Comparison of ENCODE assay signal across 29 cellular contexts in genomic region chr12:19726592-19726991, GRCh38.
"Had no signal": no experiment of that assay in that cellular context is flagged by ENCODE, and none has a peak within 500 bp of the region (broad histone marks: within the 10 kb centered on the region; RNA-seq: fewer than 3 reads in every experiment).

No MANE protein-coding gene starts in this region.

- H3K27ac Mint-ChIP-seq: activated B cell treated with CpG ODN at 0.5 μM for 24 hours; activated CD8-positive, alpha-beta T cell treated with anti-CD3 and anti-CD28 coated beads for 36 hours; activated naive CD4-positive, alpha-beta T cell treated with anti-CD3 and anti-CD28 coated beads for 36 hours; activated naive CD4-positive, alpha-beta T cell treated with anti-CD3 and anti-CD28 coated beads, Interleukin-2, amount 50 U/mL, for 24 hours; activated naive CD8-positive, alpha-beta T cell treated with anti-CD3 and anti-CD28 coated beads, Interleukin-2, amount 10 ng/mL, durations not matched to agents 7 days and 5 days; activated T-helper 1 cell treated with anti-CD3 and anti-CD28 coated beads, Interleukin-12 subunit alpha, Interleukin-12 subunit beta, Interleukin-2, Interleukin-4 antibody, amounts not matched to agents 30 ng/mL and 10 ng/mL and 1 ng/mL, durations not matched to agents 14 hours and 24 hours and 36 hours; activated T-helper 2 cell treated with anti-CD3 and anti-CD28 coated beads, Interferon-gamma antibody, Interleukin-2, Interleukin-4, amounts not matched to agents 10 μg/mL and 5 μg/mL and 100 μg/mL, durations not matched to agents 14 hours and 24 hours and 36 hours; T-helper 17 cell; T-helper 2 cell treated with Interferon-gamma antibody and Interleukin-4, amounts not matched to agents 5 μg/mL and 100 μg/mL, for 36 hours had no signal

- H3K27me3 ChIP-seq: body of pancreas, colonic mucosa, esophagus squamous epithelium, gastroesophageal sphincter had no signal

- ATAC-seq: activated CD4-positive, CD25-positive, alpha-beta regulatory T cell treated with anti-CD3 and anti-CD28 coated beads, Interleukin-2, amount 50 U/mL, for 24 hours; activated CD8-positive, alpha-beta T cell treated with anti-CD3 and anti-CD28 coated beads for 36 hours; body of pancreas; gastroesophageal sphincter; T-helper 17 cell had no signal

- H3K4me1 ChIP-seq: body of pancreas, colonic mucosa, esophagus squamous epithelium, gastroesophageal sphincter had no signal

- H3K9me3 Mint-ChIP-seq: activated naive CD4-positive, alpha-beta T cell treated with anti-CD3 and anti-CD28 coated beads, Interleukin-2, amount 50 U/mL, for 24 hours had no signal

- H3K4me3 Mint-ChIP-seq: activated B cell treated with CpG ODN at 0.5 μM for 24 hours; activated CD8-positive, alpha-beta T cell treated with anti-CD3 and anti-CD28 coated beads for 36 hours; activated naive CD4-positive, alpha-beta T cell treated with anti-CD3 and anti-CD28 coated beads for 36 hours; activated naive CD4-positive, alpha-beta T cell treated with anti-CD3 and anti-CD28 coated beads, Interleukin-2, amount 50 U/mL, for 24 hours; activated naive CD8-positive, alpha-beta T cell treated with anti-CD3 and anti-CD28 coated beads, Interleukin-2, amount 10 ng/mL, durations not matched to agents 7 days and 5 days; activated T-helper 1 cell treated with anti-CD3 and anti-CD28 coated beads, Interleukin-12 subunit alpha, Interleukin-12 subunit beta, Interleukin-2, Interleukin-4 antibody, amounts not matched to agents 30 ng/mL and 10 ng/mL and 1 ng/mL, durations not matched to agents 14 hours and 24 hours and 36 hours; T-helper 17 cell; T-helper 2 cell treated with Interferon-gamma antibody and Interleukin-4, amounts not matched to agents 5 μg/mL and 100 μg/mL, for 36 hours had no signal

- H3K27me3 Mint-ChIP-seq: activated B cell treated with CpG ODN at 0.5 μM for 24 hours; activated CD8-positive, alpha-beta T cell treated with anti-CD3 and anti-CD28 coated beads for 36 hours; activated naive CD8-positive, alpha-beta T cell treated with anti-CD3 and anti-CD28 coated beads, Interleukin-2, amount 10 ng/mL, durations not matched to agents 7 days and 5 days; T-helper 17 cell had no signal

- DNase-seq: activated B cell treated with CpG ODN at 0.5 μM for 24 hours; activated CD4-positive, alpha-beta T cell treated with anti-CD3 and anti-CD28 coated beads for 48 hours; activated CD4-positive, alpha-beta T cell treated with anti-CD3 and anti-CD28 coated beads, Interleukin-2, amount 50 U/mL, for 1 hour; activated CD4-positive, alpha-beta T cell treated with anti-CD3 and anti-CD28 coated beads, Interleukin-2, amount 50 U/mL, for 48 hours; activated CD8-positive, alpha-beta memory T cell treated with anti-CD3 and anti-CD28 coated beads for 24 hours; activated CD8-positive, alpha-beta T cell treated with anti-CD3 and anti-CD28 coated beads for 36 hours; activated effector memory CD4-positive, alpha-beta T cell treated with anti-CD3 and anti-CD28 coated beads, Interleukin-2, amount 50 U/mL, for 16 hours; activated naive CD4-positive, alpha-beta T cell treated with anti-CD3 and anti-CD28 coated beads for 36 hours; activated naive CD8-positive, alpha-beta T cell treated with anti-CD3 and anti-CD28 coated beads, Interleukin-2, amount 10 ng/mL, durations not matched to agents 7 days and 5 days; activated T-cell treated with anti-CD3 and anti-CD28 coated beads, Interleukin-2, amount 50 U/mL, for 48 hours; amniotic stem cell; body of pancreas; caudate nucleus; colonic mucosa; effector CD8-positive, alpha-beta T cell; esophagus squamous epithelium; foreskin melanocyte; head of caudate nucleus; T-helper 1 cell; T-helper 17 cell; T1000; WERI-Rb-1 had no signal

- H3K9me3 ChIP-seq: body of pancreas, colonic mucosa, gastroesophageal sphincter had no signal

- H3K36me3 ChIP-seq: colonic mucosa, esophagus squamous epithelium, gastroesophageal sphincter, WERI-Rb-1 had no signal

- H3K36me3 Mint-ChIP-seq: activated naive CD4-positive, alpha-beta T cell treated with anti-CD3 and anti-CD28 coated beads, Interleukin-2, amount 50 U/mL, for 24 hours had no signal

- H3K4me3 ChIP-seq: body of pancreas, colonic mucosa, esophagus squamous epithelium, gastroesophageal sphincter had no signal

- H3K4me1 Mint-ChIP-seq: activated B cell treated with CpG ODN at 0.5 μM for 24 hours; activated naive CD4-positive, alpha-beta T cell treated with anti-CD3 and anti-CD28 coated beads, Interleukin-2, amount 50 U/mL, for 24 hours; activated naive CD8-positive, alpha-beta T cell treated with anti-CD3 and anti-CD28 coated beads, Interleukin-2, amount 10 ng/mL, durations not matched to agents 7 days and 5 days; T-helper 17 cell had no signal

- H3K27ac ChIP-seq: body of pancreas, colonic mucosa, epithelial cell of prostate, esophagus squamous epithelium, gastroesophageal sphincter, WERI-Rb-1 had no signal
